Comparison of ENCODE assay signal across 1 cellular context in the genomic region with DNA sequence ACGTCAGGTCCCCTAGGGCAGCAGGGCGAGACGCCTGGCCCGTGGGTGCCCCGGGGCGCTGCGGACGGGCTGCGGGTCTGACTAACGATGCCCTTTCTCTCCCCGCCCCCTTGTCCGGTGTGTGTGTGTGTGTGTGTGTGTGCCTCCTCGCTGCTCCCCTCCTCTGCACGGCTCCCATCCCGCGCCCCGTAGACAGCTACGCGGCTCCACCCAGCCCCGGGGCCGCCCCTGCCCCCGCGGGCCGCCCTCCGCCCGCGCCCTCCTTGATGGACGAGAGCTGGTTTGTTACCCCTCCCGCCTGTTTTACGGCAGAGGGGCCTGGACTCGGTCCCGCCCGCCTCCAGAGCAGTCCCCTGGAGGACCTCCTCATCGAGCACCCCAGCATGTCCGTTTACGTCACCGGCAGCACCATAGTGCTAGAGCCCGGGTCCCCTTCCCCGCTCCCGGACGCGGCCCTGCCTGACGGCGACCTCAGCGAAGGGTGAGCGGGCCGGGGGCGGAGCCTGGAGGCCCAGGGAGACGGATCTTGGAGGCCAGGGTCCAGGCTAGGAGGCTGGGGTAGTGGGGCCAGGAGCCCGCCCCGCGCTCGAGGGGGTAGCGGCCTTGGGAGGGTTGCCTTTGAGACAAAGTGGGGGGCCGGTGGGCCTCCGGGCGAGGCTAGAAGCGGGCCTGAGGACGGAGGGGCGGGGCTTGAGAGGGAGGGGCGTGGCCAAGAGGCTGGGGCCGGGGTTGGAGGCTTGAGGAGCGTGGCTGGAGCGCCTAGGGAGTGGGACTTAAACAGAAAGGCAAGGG.
TF ChIP-seq lines count a peak whose summit lies in the region.

No MANE protein-coding gene starts in this region.

TF ChIP-seq in HEK293, 187 proteins besides CTCF, POLR2A, EP300 and RAD21 (continued from another document):
- TF ChIP-seq, protein P1, sequence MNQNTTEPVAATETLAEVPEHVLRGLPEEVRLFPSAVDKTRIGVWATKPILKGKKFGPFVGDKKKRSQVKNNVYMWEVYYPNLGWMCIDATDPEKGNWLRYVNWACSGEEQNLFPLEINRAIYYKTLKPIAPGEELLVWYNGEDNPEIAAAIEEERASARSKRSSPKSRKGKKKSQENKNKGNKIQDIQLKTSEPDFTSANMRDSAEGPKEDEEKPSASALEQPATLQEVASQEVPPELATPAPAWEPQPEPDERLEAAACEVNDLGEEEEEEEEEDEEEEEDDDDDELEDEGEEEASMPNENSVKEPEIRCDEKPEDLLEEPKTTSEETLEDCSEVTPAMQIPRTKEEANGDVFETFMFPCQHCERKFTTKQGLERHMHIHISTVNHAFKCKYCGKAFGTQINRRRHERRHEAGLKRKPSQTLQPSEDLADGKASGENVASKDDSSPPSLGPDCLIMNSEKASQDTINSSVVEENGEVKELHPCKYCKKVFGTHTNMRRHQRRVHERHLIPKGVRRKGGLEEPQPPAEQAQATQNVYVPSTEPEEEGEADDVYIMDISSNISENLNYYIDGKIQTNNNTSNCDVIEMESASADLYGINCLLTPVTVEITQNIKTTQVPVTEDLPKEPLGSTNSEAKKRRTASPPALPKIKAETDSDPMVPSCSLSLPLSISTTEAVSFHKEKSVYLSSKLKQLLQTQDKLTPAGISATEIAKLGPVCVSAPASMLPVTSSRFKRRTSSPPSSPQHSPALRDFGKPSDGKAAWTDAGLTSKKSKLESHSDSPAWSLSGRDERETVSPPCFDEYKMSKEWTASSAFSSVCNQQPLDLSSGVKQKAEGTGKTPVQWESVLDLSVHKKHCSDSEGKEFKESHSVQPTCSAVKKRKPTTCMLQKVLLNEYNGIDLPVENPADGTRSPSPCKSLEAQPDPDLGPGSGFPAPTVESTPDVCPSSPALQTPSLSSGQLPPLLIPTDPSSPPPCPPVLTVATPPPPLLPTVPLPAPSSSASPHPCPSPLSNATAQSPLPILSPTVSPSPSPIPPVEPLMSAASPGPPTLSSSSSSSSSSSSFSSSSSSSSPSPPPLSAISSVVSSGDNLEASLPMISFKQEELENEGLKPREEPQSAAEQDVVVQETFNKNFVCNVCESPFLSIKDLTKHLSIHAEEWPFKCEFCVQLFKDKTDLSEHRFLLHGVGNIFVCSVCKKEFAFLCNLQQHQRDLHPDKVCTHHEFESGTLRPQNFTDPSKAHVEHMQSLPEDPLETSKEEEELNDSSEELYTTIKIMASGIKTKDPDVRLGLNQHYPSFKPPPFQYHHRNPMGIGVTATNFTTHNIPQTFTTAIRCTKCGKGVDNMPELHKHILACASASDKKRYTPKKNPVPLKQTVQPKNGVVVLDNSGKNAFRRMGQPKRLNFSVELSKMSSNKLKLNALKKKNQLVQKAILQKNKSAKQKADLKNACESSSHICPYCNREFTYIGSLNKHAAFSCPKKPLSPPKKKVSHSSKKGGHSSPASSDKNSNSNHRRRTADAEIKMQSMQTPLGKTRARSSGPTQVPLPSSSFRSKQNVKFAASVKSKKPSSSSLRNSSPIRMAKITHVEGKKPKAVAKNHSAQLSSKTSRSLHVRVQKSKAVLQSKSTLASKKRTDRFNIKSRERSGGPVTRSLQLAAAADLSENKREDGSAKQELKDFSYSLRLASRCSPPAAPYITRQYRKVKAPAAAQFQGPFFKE (tag by site-specific recombination; IDR thresholded peaks at IDR 0.05; ENCODE audit: borderline replicate concordance) = no peak
- no peak for TF ChIP-seq ZNF112 (tag by site-specific recombination; IDR thresholded peaks at IDR 0.05)
- TF ChIP-seq, protein P2, sequence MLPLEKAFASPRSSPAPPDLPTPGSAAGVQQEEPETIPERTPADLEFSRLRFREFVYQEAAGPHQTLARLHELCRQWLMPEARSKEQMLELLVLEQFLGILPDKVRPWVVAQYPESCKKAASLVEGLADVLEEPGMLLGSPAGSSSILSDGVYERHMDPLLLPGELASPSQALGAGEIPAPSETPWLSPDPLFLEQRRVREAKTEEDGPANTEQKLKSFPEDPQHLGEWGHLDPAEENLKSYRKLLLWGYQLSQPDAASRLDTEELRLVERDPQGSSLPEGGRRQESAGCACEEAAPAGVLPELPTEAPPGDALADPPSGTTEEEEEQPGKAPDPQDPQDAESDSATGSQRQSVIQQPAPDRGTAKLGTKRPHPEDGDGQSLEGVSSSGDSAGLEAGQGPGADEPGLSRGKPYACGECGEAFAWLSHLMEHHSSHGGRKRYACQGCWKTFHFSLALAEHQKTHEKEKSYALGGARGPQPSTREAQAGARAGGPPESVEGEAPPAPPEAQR (tag by site-specific recombination; IDR thresholded peaks at IDR 0.05) = no peak
- TF ChIP-seq, protein P3, sequence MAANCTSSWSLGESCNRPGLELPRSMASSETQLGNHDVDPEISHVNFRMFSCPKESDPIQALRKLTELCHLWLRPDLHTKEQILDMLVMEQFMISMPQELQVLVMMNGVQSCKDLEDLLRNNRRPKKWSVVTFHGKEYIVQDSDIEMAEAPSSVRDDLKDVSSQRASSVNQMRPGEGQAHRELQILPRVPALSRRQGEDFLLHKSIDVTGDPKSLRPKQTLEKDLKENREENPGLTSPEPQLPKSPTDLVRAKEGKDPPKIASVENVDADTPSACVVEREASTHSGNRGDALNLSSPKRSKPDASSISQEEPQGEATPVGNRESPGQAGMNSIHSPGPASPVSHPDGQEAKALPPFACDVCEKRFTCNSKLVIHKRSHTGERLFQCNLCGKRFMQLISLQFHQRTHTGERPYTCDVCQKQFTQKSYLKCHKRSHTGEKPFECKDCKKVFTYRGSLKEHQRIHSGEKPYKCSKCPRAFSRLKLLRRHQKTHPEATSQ (tag by site-specific recombination; IDR thresholded peaks at IDR 0.05) = 0 out of 2 replicates have a peak, but pooled peaks have one; percentile 23
- TF ChIP-seq ZNF677 (tag by site-specific recombination; IDR thresholded peaks at IDR 0.05) = no peak
- TF ChIP-seq KLF8 (tag by site-specific recombination; IDR thresholded peaks at IDR 0.05) = peak; percentile 95
- peak; percentile 19; the same call in 1 of the 2 replicates for TF ChIP-seq ZNF561 (tag by site-specific recombination; IDR thresholded peaks at IDR 0.05; ENCODE audit: borderline replicate concordance)
- TF ChIP-seq, protein P4, sequence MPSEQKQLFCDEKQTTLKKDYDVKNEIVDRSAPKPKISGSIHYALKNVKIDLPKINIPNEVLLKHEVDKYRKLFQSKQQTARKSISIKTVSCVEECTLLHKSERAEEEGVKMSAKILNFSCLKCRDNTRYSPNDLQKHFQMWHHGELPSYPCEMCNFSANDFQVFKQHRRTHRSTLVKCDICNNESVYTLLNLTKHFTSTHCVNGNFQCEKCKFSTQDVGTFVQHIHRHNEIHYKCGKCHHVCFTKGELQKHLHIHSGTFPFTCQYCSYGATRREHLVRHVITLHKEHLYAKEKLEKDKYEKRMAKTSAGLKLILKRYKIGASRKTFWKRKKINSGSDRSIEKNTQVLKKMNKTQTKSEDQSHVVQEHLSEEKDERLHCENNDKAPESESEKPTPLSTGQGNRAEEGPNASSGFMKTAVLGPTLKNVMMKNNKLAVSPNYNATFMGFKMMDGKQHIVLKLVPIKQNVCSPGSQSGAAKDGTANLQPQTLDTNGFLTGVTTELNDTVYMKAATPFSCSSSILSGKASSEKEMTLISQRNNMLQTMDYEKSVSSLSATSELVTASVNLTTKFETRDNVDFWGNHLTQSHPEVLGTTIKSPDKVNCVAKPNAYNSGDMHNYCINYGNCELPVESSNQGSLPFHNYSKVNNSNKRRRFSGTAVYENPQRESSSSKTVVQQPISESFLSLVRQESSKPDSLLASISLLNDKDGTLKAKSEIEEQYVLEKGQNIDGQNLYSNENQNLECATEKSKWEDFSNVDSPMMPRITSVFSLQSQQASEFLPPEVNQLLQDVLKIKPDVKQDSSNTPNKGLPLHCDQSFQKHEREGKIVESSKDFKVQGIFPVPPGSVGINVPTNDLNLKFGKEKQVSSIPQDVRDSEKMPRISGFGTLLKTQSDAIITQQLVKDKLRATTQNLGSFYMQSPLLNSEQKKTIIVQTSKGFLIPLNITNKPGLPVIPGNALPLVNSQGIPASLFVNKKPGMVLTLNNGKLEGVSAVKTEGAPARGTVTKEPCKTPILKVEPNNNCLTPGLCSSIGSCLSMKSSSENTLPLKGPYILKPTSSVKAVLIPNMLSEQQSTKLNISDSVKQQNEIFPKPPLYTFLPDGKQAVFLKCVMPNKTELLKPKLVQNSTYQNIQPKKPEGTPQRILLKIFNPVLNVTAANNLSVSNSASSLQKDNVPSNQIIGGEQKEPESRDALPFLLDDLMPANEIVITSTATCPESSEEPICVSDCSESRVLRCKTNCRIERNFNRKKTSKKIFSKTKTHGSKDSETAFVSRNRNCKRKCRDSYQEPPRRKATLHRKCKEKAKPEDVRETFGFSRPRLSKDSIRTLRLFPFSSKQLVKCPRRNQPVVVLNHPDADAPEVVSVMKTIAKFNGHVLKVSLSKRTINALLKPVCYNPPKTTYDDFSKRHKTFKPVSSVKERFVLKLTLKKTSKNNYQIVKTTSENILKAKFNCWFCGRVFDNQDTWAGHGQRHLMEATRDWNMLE (tag by site-specific recombination; conservative IDR thresholded peaks at IDR 0.05; ENCODE audit: low read depth) = no peak
- TF ChIP-seq ZEB2 (tag by site-specific recombination; IDR thresholded peaks at IDR 0.05) = peak; percentile 73
- TF ChIP-seq ZNF324 (tag by site-specific recombination; IDR thresholded peaks at IDR 0.05) = peak; percentile 29; the same call in 1 of the 2 replicates
- TF ChIP-seq HOXC10 (CRISPR knock-in tag; IDR thresholded peaks at IDR 0.05) = no peak
- no peak for TF ChIP-seq ZNF133 (tag by site-specific recombination; IDR thresholded peaks at IDR 0.05)
- TF ChIP-seq, protein P5, sequence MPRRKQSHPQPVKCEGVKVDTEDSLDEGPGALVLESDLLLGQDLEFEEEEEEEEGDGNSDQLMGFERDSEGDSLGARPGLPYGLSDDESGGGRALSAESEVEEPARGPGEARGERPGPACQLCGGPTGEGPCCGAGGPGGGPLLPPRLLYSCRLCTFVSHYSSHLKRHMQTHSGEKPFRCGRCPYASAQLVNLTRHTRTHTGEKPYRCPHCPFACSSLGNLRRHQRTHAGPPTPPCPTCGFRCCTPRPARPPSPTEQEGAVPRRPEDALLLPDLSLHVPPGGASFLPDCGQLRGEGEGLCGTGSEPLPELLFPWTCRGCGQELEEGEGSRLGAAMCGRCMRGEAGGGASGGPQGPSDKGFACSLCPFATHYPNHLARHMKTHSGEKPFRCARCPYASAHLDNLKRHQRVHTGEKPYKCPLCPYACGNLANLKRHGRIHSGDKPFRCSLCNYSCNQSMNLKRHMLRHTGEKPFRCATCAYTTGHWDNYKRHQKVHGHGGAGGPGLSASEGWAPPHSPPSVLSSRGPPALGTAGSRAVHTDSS (tag by site-specific recombination; IDR thresholded peaks at IDR 0.05) = no peak
- TF ChIP-seq ZNF157 (tag by site-specific recombination; IDR thresholded peaks at IDR 0.05) = no peak
- peak; percentile 93 for TF ChIP-seq SP3 (tag by site-specific recombination; IDR thresholded peaks at IDR 0.05)
- TF ChIP-seq, protein P6, sequence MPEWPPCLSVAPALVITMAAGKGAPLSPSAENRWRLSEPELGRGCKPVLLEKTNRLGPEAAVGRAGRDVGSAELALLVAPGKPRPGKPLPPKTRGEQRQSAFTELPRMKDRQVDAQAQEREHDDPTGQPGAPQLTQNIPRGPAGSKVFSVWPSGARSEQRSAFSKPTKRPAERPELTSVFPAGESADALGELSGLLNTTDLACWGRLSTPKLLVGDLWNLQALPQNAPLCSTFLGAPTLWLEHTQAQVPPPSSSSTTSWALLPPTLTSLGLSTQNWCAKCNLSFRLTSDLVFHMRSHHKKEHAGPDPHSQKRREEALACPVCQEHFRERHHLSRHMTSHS (tag by site-specific recombination; IDR thresholded peaks at IDR 0.05) = no peak; the same call in 1 of the 2 replicates
- no peak for TF ChIP-seq ZNF19 (tag by site-specific recombination; IDR thresholded peaks at IDR 0.05; ENCODE audit: low read depth)
- no peak for TF ChIP-seq ZFP37 (tag by site-specific recombination; IDR thresholded peaks at IDR 0.05)
